Comparison of ENCODE assay signal across 1 cellular context in the genomic region with DNA sequence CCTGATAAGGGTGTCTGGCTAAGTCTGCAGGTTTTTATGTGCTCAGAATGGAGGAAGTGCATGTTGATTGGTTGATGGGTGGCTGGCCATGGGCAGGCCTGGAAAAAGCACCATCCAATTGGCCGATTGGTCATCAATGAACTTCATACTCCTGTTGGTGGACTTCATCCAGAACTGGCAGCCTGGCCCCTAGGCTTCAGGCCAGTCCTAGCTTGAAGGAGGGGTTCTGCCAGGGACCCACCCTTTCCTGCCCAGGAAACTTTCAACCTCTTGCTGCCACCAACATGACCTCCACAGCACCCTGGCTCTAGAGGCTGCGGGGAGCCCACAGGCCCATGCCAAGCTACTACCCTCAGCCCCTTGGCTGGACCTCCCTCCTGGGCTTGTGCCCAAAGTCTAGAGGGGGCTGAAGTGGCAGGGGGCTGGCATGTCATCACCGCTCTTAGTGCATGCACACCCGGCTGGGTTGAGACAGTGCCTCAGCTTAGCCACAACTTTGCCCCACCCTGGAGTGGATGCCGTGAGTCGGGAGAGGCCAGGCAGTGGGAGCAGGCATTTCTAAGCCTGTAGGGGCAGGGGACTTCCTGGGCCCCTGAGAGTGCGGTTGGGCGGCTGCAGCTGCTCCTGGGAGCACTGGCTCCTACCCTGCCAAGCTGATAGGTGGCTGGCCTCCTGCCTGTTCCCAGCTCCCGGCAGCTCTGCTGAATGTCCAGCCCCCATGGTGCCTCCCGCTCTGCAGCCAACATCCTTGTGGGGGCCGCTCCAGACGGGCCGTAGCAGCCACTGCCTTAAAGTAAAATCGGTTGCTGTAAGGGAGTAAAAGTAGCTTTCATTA.
TF ChIP-seq lines count a peak whose summit lies in the region.

No MANE protein-coding gene starts in this region.

TF ChIP-seq in H1, 55 proteins besides CTCF, POLR2A, EP300 and RAD21:
- TF ChIP-seq NRF1 (IDR thresholded peaks at IDR 0.05; ENCODE audit: low read depth, low read length) (no peak), SIX5 (IDR thresholded peaks at IDR 0.05; ENCODE audit: low read depth, low read length) (no peak), KDM1A (IDR thresholded peaks at IDR 0.05; ENCODE audit: borderline replicate concordance, low read length) (no peak), HDAC2 (IDR thresholded peaks at IDR 0.05; ENCODE audit: borderline replicate concordance in 1 of 2, low read depth in 2 of 2, low read length in 2 of 2) (no peak), CBX5 (IDR thresholded peaks at IDR 0.05; ENCODE audit: low read depth, low read length) (no peak), SUZ12 (IDR thresholded peaks at IDR 0.05; ENCODE audit: low read length) (no peak), TAF7 (optimal IDR thresholded peaks at IDR 0.05; ENCODE audit: borderline replicate concordance, low read depth, low read length) (no peak), CEBPB (IDR thresholded peaks at IDR 0.05; ENCODE audit: low read depth, low read length) (no peak), SP4 (IDR thresholded peaks at IDR 0.05; ENCODE audit: low read length) (no peak), POU5F1 (IDR thresholded peaks at IDR 0.05; ENCODE audit: low read depth, low read length) (no peak), JUND (IDR thresholded peaks at IDR 0.05; ENCODE audit: low read length) (no peak)
- TF ChIP-seq, protein P1, sequence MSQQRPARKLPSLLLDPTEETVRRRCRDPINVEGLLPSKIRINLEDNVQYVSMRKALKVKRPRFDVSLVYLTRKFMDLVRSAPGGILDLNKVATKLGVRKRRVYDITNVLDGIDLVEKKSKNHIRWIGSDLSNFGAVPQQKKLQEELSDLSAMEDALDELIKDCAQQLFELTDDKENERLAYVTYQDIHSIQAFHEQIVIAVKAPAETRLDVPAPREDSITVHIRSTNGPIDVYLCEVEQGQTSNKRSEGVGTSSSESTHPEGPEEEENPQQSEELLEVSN (IDR thresholded peaks at IDR 0.05): no peak
